In genomic region chr4:70901607-70901983, GRCh38 we compare ENCODE assay signal across 8 cellular contexts. TPM values are rescaled to one million over a fixed set of nuclear protein-coding genes. Genes with fewer than 3 reads are reported as not detected.
A peak's percentile ranks its signal among the peaks of the same experiment; 100 is the strongest.
DNase-seq lines count a peak whose midpoint lies in the region; ATAC-seq, FAIRE-seq and TF ChIP-seq lines count a peak whose summit lies in the region.

No MANE protein-coding gene starts in this region.

- ATAC-seq in naive thymus-derived CD8-positive, alpha-beta T cell, result peak in 1 of 2 donors; percentile 3
- ATAC-seq in left colon (no peak), HG03039 (IDR thresholded peaks at IDR 0.05; ENCODE audit: unreplicated experiment) (no peak)

- peaks cover 6 to 14% of the 10 kb centered on the region in 2 donors for H3K36me3 Mint-ChIP-seq in CD4-positive, alpha-beta memory T cell
- peaks cover 0 to 12% (median 8%) of the 10 kb centered on the region in 3 donors for H3K36me3 Mint-ChIP-seq in naive thymus-derived CD8-positive, alpha-beta T cell

- POLR2A ChIA-PET in CD4-positive, alpha-beta memory T cell (lab: Charles Lee; ENCODE audit: partially characterized antibody), result interaction anchor here (0.6 to 2.1 kb wide), 12 partner anchors 10 to 213 kb away, joined by 3 to 30 read pairs (median 4); partner anchors contain the start of genes DCK, GRSF1 and UTP3
- POLR2A ChIA-PET in naive thymus-derived CD8-positive, alpha-beta T cell (lab: Charles Lee), result interaction anchor here (0.6 to 1.5 kb wide), 8 partner anchors 10 to 214 kb away, joined by 3 to 7 read pairs (median 4); partner anchors contain the start of gene UTP3

- H3K4me1 ChIP-seq in CD4-positive, alpha-beta memory T cell (ENCODE audit: insufficient read depth, low read length), result peaks cover 17% of the 10 kb centered on the region

- H3K9me3 Mint-ChIP-seq in CD4-positive, alpha-beta memory T cell, result no peaks in the 10 kb centered on the region
- H3K9me3 Mint-ChIP-seq in naive thymus-derived CD8-positive, alpha-beta T cell, result no peaks in the 10 kb centered on the region

- intact Hi-C loops in CD4-positive, alpha-beta memory T cell (cut with micrococcal nuclease), result no loop called here
- intact Hi-C loops in left colon (cut with DNase I, micrococcal nuclease), result loop anchor here in 1 of 2 donors (10.0 kb wide), 1 partner anchor 93 kb away; the partner anchor contains the start of gene DCK

- peak in 1 of 5 donors; percentile 3 for DNase-seq in CD4-positive, alpha-beta memory T cell
- no peak for DNase-seq in Jurkat, Clone E6-1 (ENCODE audit: low read depth, low spot score)
- DNase-seq in choroid plexus epithelial cell (ENCODE audit: low read depth) (no peak), left colon (no peak), kidney glomerular epithelial cell (lab: John Stamatoyannopoulos, UW) (no peak), frontal cortex (ENCODE audit: low spot score in 2 of 2) (no peak)
- DNase-seq in naive thymus-derived CD8-positive, alpha-beta T cell, result no peak

- H3K4me3 ChIP-seq in CD4-positive, alpha-beta memory T cell (ENCODE audit: low read length in 2 of 2), result peak overlapping the region; percentile 79 to 95
- peak overlapping the region; percentile 92 for H3K4me3 ChIP-seq in Jurkat, Clone E6-1 (ENCODE audit: low read length)
- peak overlapping the region; percentile 63 for H3K4me3 ChIP-seq in choroid plexus epithelial cell (ENCODE audit: low read depth, low read length)

- peak overlapping the region; percentile 71 for H3K27ac ChIP-seq in CD4-positive, alpha-beta memory T cell (ENCODE audit: low read depth, low read length)

- H3K27me3 Mint-ChIP-seq in CD4-positive, alpha-beta memory T cell, result peaks cover 0 to 1% of the 10 kb centered on the region in 2 donors
- H3K27me3 Mint-ChIP-seq in naive thymus-derived CD8-positive, alpha-beta T cell, result no peaks in the 10 kb centered on the region

- peak overlapping the region in 6 of 7 donors; percentile 49 to 94 (median 78) for H3K27ac Mint-ChIP-seq in CD4-positive, alpha-beta memory T cell
- H3K27ac Mint-ChIP-seq in naive thymus-derived CD8-positive, alpha-beta T cell, result peak overlapping the region; percentile 74 to 95 (median 90)

- CTCF ChIA-PET in CD4-positive, alpha-beta memory T cell (lab: Charles Lee; ENCODE audit: partially characterized antibody), result interaction anchor here (0.8 to 1.9 kb wide), 12 partner anchors 10 to 167 kb away, joined by 3 to 23 read pairs (median 4); partner anchors contain the start of genes DCK and GRSF1

- H3K36me3 ChIP-seq in CD4-positive, alpha-beta memory T cell (ENCODE audit: insufficient read depth, low read length), result peaks cover 4% of the 10 kb centered on the region

- no peak for FAIRE-seq in frontal cortex (lab: Jason Lieb, UNC)

- peaks cover 17 to 36% (median 22%) of the 10 kb centered on the region in 4 donors for H3K4me1 Mint-ChIP-seq in CD4-positive, alpha-beta memory T cell
- H3K4me1 Mint-ChIP-seq in naive thymus-derived CD8-positive, alpha-beta T cell, result peaks cover 16 to 43% (median 37%) of the 10 kb centered on the region in 4 donors

- TF ChIP-seq CTCF in choroid plexus epithelial cell (conservative IDR thresholded peaks at IDR 0.05; ENCODE audit: low read depth, low read length), result no peak

- H3K27me3 ChIP-seq in CD4-positive, alpha-beta memory T cell (ENCODE audit: insufficient read depth, low read length), result no peaks in the 10 kb centered on the region

- no peaks in the 10 kb centered on the region for H3K9me3 ChIP-seq in CD4-positive, alpha-beta memory T cell (ENCODE audit: control insufficient read depth in 1 of 2, low read length in 2 of 2)

- peak overlapping the region; percentile 96 to 99 (median 98) for H3K4me3 Mint-ChIP-seq in CD4-positive, alpha-beta memory T cell
- peak overlapping the region; percentile 95 to 99 (median 97) for H3K4me3 Mint-ChIP-seq in naive thymus-derived CD8-positive, alpha-beta T cell

RNA-seq across cellular contexts. Expression of gene MOB1B, which starts 0.6 kb away (rescaled TPM):
- 10 to 100 TPM; 10.2 to 10.8 TPM for total RNA-seq in CD4-positive, alpha-beta memory T cell
- 1 to 10 TPM in 1 of 2 donors, under 1 TPM in 1; 0.58 to 1.7 TPM for polyA plus RNA-seq in CD4-positive, alpha-beta memory T cell
- 12.5 TPM for polyA plus RNA-seq in Jurkat, Clone E6-1 (2012; ENCODE audit: insufficient read depth, insufficient read length)
- total RNA-seq in naive thymus-derived CD8-positive, alpha-beta T cell, result 10 to 100 TPM; 14.6 to 16.0 TPM
- polyA plus RNA-seq in naive thymus-derived CD8-positive, alpha-beta T cell, result 1 to 10 TPM; 1.6 to 2.0 (median 1.8) TPM
- total RNA-seq in left colon (10 to 100 TPM; 14.7 to 15.8 TPM), frontal cortex (26.1 TPM)
